8 cellular contexts compared by ENCODE assay signal in genomic region chr5:69331528-69332445, GRCh38. TPM values are rescaled to one million over a fixed set of nuclear protein-coding genes. Genes with fewer than 3 reads are reported as not detected.
DNase-seq lines count a peak whose midpoint lies in the region; ATAC-seq and TF ChIP-seq lines count a peak whose summit lies in the region.

No MANE protein-coding gene starts in this region.

- H3K27me3 ChIP-seq in A673 (replicated peaks; ENCODE audit: insufficient read depth, low read depth, low read length, poor library complexity) = no peaks in the 10 kb centered on the region

- no peaks in the 10 kb centered on the region for H3K4me1 ChIP-seq in A673 (ENCODE audit: insufficient read depth, low read length, poor library complexity, severe bottlenecking)

- peaks cover 24% of the 10 kb centered on the region for H3K4me1 Mint-ChIP-seq in HFFc6 (ENCODE audit: low read depth)
- H3K4me1 Mint-ChIP-seq in activated CD4-positive, alpha-beta memory T cell treated with anti-CD3 and anti-CD28 coated beads for 36 hours (ENCODE audit: low read depth) = peaks cover 17% of the 10 kb centered on the region
- peaks cover 35% of the 10 kb centered on the region for H3K4me1 Mint-ChIP-seq in stimulated activated naive CD8-positive, alpha-beta T cell treated with anti-CD3 and anti-CD28 coated beads, Interleukin-15, amount 100 ng/mL, for 72 hours

- no peaks in the 10 kb centered on the region for H3K9me3 Mint-ChIP-seq in HFFc6
- H3K9me3 Mint-ChIP-seq in activated CD4-positive, alpha-beta memory T cell treated with anti-CD3 and anti-CD28 coated beads for 36 hours = no peaks in the 10 kb centered on the region
- no peaks in the 10 kb centered on the region for H3K9me3 Mint-ChIP-seq in stimulated activated naive CD8-positive, alpha-beta T cell treated with anti-CD3 and anti-CD28 coated beads, Interleukin-15, amount 100 ng/mL, for 72 hours

- peak overlapping the region; percentile 85 for H3K4me3 Mint-ChIP-seq in HFFc6
- H3K4me3 Mint-ChIP-seq in activated CD4-positive, alpha-beta memory T cell treated with anti-CD3 and anti-CD28 coated beads for 36 hours = peak overlapping the region; percentile 79
- H3K4me3 Mint-ChIP-seq in stimulated activated naive CD8-positive, alpha-beta T cell treated with anti-CD3 and anti-CD28 coated beads, Interleukin-15, amount 100 ng/mL, for 72 hours = peak overlapping the region; percentile 94 to 97

- H3K36me3 Mint-ChIP-seq in HFFc6 (ENCODE audit: low read depth) = 0 out of 2 replicates have a peak, but pooled peaks cover 4% of the 10 kb centered on the region
- peaks cover 2% of the 10 kb centered on the region for H3K36me3 Mint-ChIP-seq in activated CD4-positive, alpha-beta memory T cell treated with anti-CD3 and anti-CD28 coated beads for 36 hours

- intact Hi-C loops in A673 (cut with micrococcal nuclease; ENCODE audit: unreplicated experiment) = loop anchor here (5.0 to 10.0 kb wide), 2 partner anchors 239 to 307 kb away; partner anchors contain the start of gene SLC30A5
- intact Hi-C loops in activated CD4-positive, alpha-beta memory T cell treated with anti-CD3 and anti-CD28 coated beads for 36 hours (cut with micrococcal nuclease) = no loop called here

- no peak for DNase-seq in A673 (ENCODE audit: low spot score)
- no peak for DNase-seq in HFFc6
- no peak for DNase-seq in activated CD4-positive, alpha-beta memory T cell treated with anti-CD3 and anti-CD28 coated beads for 36 hours
- no peak for DNase-seq in stimulated activated naive CD8-positive, alpha-beta T cell treated with anti-CD3 and anti-CD28 coated beads, Interleukin-15, amount 100 ng/mL, for 72 hours
- DNase-seq in omental fat pad (ENCODE audit: low spot score) = no peak

- H3K4me3 ChIP-seq in A673 (ENCODE audit: low read depth, low read length, poor library complexity, severe bottlenecking) = peak overlapping the region; percentile 64
- H3K4me3 ChIP-seq in iPS-18c (ENCODE audit: insufficient read depth, low read depth, low read length) = peak overlapping the region; percentile 39; the same call in 1 of the 2 replicates

- ATAC-seq in stimulated activated naive CD8-positive, alpha-beta T cell treated with anti-CD3 and anti-CD28 coated beads, Interleukin-15, amount 100 ng/mL, for 72 hours = no peak
- no peak for ATAC-seq in HG03469 (IDR thresholded peaks at IDR 0.05; ENCODE audit: unreplicated experiment)
- ATAC-seq in omental fat pad (ENCODE audit: low FRiP score) = no peak
- ATAC-seq in HG02884 (IDR thresholded peaks at IDR 0.05; ENCODE audit: unreplicated experiment) = no peak

- BruUV-seq in A673 (replicated peaks; lab: Mats Ljungman, UMichigan) = TSS peak; percentile 66

- H3K27ac ChIP-seq in A673 (ENCODE audit: low read depth, low read length, poor library complexity, severe bottlenecking) = no peak overlapping the region

- H3K9me3 ChIP-seq in A673 (ENCODE audit: low read depth, low read length, poor library complexity, severe bottlenecking) = no peaks in the 10 kb centered on the region
- H3K9me3 ChIP-seq in iPS-18c (ENCODE audit: control insufficient read depth, insufficient read depth, low read length) = peaks cover 4% of the 10 kb centered on the region

- CTCF ChIA-PET in A673 (lab: Charles Lee) = no interaction called here
- CTCF ChIA-PET in activated CD4-positive, alpha-beta memory T cell treated with anti-CD3 and anti-CD28 coated beads for 36 hours (lab: Charles Lee) = interaction anchor here (0.7 to 4.6 kb wide), 4 partner anchors 45 to 290 kb away, joined by 3 to 37 read pairs (median 4); partner anchors contain the start of genes CENPH and SLC30A5

- TF ChIP-seq CTCF in A673 (conservative IDR thresholded peaks at IDR 0.05; ENCODE audit: low read depth, low read length) (no peak), HFFc6 (IDR thresholded peaks at IDR 0.05) (no peak), omental fat pad (IDR thresholded peaks at IDR 0.05) (no peak)

- H3K27ac Mint-ChIP-seq in HFFc6 = no peak overlapping the region
- no peak overlapping the region for H3K27ac Mint-ChIP-seq in activated CD4-positive, alpha-beta memory T cell treated with anti-CD3 and anti-CD28 coated beads for 36 hours
- H3K27ac Mint-ChIP-seq in stimulated activated naive CD8-positive, alpha-beta T cell treated with anti-CD3 and anti-CD28 coated beads, Interleukin-15, amount 100 ng/mL, for 72 hours = no peak overlapping the region

- H3K36me3 ChIP-seq in A673 (ENCODE audit: insufficient read depth, low read length, poor library complexity, severe bottlenecking) = no peaks in the 10 kb centered on the region

- POLR2A ChIA-PET in A673 (lab: Charles Lee; ENCODE audit: low non-redundant PET) = no interaction called here
- POLR2A ChIA-PET in activated CD4-positive, alpha-beta memory T cell treated with anti-CD3 and anti-CD28 coated beads for 36 hours (lab: Charles Lee) = interaction anchor here (0.7 to 1.5 kb wide), 4 partner anchors 36 to 1115 kb away, joined by 3 to 10 read pairs (median 3); partner anchors contain the start of gene CENPH

- H3K27me3 Mint-ChIP-seq in HFFc6 (ENCODE audit: insufficient read depth) = peaks cover 2% of the 10 kb centered on the region; the same call in 1 of the 2 replicates
- no peaks in the 10 kb centered on the region for H3K27me3 Mint-ChIP-seq in activated CD4-positive, alpha-beta memory T cell treated with anti-CD3 and anti-CD28 coated beads for 36 hours
- H3K27me3 Mint-ChIP-seq in stimulated activated naive CD8-positive, alpha-beta T cell treated with anti-CD3 and anti-CD28 coated beads, Interleukin-15, amount 100 ng/mL, for 72 hours = no peaks in the 10 kb centered on the region

RNA-seq across cellular contexts. Expression of gene CCDC125, which starts 0.8 kb away (rescaled TPM):
- 7.4 and 9.4 TPM in 2 replicates for total RNA-seq in A673 (2021)
- 1 to 10 TPM; 2.7 to 3.8 (median 3.1) TPM for total RNA-seq in HFFc6 (2021; fragmentation: NEBNext Ultra II Directional; extraction: Animal tissue kit (Norgen Biotek cat#: 25700))
- total RNA-seq in activated CD4-positive, alpha-beta memory T cell treated with anti-CD3 and anti-CD28 coated beads for 36 hours = 10 to 100 TPM in 1 of 2 experiments, 1 to 10 TPM in 1; 8.9 to 11.3 TPM
- total RNA-seq in omental fat pad = 1 to 10 TPM; 5.2 to 9.1 (median 5.8) TPM

RNA-seq across cellular contexts. Expression of gene AK6, which starts 37.5 kb away (rescaled TPM):
- total RNA-seq in A673 (2021) (69.4 and 97.5 TPM in 2 replicates), omental fat pad (10 to 100 TPM; 19.2 to 31.1 (median 24.7) TPM)
- 10 to 100 TPM; 35.8 to 51.3 (median 43.7) TPM for total RNA-seq in HFFc6 (2021; fragmentation: NEBNext Ultra II Directional; extraction: Animal tissue kit (Norgen Biotek cat#: 25700))
- 10 to 100 TPM; 79.8 to 87.0 TPM for total RNA-seq in activated CD4-positive, alpha-beta memory T cell treated with anti-CD3 and anti-CD28 coated beads for 36 hours

RNA-seq across cellular contexts. Expression of gene TAF9, which starts 37.5 kb away (rescaled TPM):
- total RNA-seq in A673 (2021) (77.2 and 91.4 TPM in 2 replicates), omental fat pad (10 to 100 TPM; 38.6 to 57.0 (median 49.8) TPM)
- total RNA-seq in HFFc6 (2021; fragmentation: NEBNext Ultra II Directional; extraction: Animal tissue kit (Norgen Biotek cat#: 25700)) = 100 to 1,000 TPM in 1 of 6 experiments, 10 to 100 TPM in 5; 81.0 to 110 (median 97.5) TPM
- 10 to 100 TPM; 55.8 to 58.3 TPM for total RNA-seq in activated CD4-positive, alpha-beta memory T cell treated with anti-CD3 and anti-CD28 coated beads for 36 hours

RNA-seq across cellular contexts. Expression of gene RAD17, which starts 37.8 kb away (rescaled TPM):
- 19.3 and 27.1 TPM in 2 replicates for total RNA-seq in A673 (2021)
- 10 to 100 TPM; 17.3 to 22.2 (median 19.1) TPM for total RNA-seq in HFFc6 (2021; fragmentation: NEBNext Ultra II Directional; extraction: Animal tissue kit (Norgen Biotek cat#: 25700))
- 10 to 100 TPM; 26.9 to 31.9 TPM for total RNA-seq in activated CD4-positive, alpha-beta memory T cell treated with anti-CD3 and anti-CD28 coated beads for 36 hours
- total RNA-seq in omental fat pad = 10 to 100 TPM in 2 of 4 donors, 1 to 10 TPM in 2; 9.6 to 22.4 (median 11.4) TPM
